Comparison of ENCODE assay signal across 1 cellular context in the genomic region with DNA sequence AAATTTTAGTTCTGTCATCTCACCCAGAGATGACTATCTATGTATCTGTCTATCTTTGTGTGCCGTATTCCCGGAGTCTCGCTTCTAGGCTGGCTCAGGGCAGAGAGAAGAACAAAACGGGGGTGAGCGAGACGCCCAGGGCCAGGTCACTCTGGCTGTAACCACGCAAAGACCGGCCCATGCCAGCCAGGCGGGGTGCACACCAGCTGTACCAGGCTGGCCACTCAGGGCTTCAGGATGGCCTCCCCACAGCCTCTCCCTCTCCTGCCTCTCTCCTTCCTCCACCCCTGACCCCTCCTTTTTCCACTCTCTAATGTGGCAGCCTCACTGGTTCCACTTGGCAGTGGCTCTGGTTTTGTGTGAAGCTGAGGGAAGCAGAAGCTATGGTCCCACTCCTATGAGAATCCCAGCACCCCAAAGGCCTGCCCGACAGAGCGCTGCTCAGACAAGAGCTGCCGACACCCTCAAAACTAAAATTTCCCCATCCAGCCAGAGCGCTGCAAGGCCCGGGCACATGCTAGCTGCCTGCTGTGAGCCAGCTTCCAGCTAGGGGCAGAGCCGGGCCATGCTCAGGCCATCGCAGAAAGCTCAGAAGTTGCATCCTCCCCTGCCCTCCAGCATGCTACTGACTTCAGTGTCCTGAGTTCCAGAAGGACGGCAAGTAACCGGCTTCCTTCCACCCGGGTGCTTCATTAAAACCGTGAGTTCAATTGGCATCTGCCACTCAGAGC.
TF ChIP-seq lines count a peak whose summit lies in the region.

No MANE protein-coding gene starts in this region.

TF ChIP-seq in WTC11, 78 proteins besides CTCF, POLR2A, EP300 and RAD21 (continued from another document):
- TF ChIP-seq, protein P1, sequence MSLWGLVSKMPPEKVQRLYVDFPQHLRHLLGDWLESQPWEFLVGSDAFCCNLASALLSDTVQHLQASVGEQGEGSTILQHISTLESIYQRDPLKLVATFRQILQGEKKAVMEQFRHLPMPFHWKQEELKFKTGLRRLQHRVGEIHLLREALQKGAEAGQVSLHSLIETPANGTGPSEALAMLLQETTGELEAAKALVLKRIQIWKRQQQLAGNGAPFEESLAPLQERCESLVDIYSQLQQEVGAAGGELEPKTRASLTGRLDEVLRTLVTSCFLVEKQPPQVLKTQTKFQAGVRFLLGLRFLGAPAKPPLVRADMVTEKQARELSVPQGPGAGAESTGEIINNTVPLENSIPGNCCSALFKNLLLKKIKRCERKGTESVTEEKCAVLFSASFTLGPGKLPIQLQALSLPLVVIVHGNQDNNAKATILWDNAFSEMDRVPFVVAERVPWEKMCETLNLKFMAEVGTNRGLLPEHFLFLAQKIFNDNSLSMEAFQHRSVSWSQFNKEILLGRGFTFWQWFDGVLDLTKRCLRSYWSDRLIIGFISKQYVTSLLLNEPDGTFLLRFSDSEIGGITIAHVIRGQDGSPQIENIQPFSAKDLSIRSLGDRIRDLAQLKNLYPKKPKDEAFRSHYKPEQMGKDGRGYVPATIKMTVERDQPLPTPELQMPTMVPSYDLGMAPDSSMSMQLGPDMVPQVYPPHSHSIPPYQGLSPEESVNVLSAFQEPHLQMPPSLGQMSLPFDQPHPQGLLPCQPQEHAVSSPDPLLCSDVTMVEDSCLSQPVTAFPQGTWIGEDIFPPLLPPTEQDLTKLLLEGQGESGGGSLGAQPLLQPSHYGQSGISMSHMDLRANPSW (CRISPR knock-in tag; conservative IDR thresholded peaks at IDR 0.05; ENCODE audit: low read depth) = no peak
- TF ChIP-seq MXD4 (CRISPR knock-in tag; IDR thresholded peaks at IDR 0.05; ENCODE audit: borderline replicate concordance) (no peak), SMAD4 (CRISPR knock-in tag; IDR thresholded peaks at IDR 0.05) (no peak), TEAD4 (CRISPR knock-in tag; IDR thresholded peaks at IDR 0.05) (no peak), NR1H2 (CRISPR knock-in tag; IDR thresholded peaks at IDR 0.05) (no peak)
- TF ChIP-seq, protein P2, sequence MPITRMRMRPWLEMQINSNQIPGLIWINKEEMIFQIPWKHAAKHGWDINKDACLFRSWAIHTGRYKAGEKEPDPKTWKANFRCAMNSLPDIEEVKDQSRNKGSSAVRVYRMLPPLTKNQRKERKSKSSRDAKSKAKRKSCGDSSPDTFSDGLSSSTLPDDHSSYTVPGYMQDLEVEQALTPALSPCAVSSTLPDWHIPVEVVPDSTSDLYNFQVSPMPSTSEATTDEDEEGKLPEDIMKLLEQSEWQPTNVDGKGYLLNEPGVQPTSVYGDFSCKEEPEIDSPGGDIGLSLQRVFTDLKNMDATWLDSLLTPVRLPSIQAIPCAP (CRISPR knock-in tag; IDR thresholded peaks at IDR 0.05) = no peak
